Comparison of ENCODE assay signal across 11 cellular contexts in the genomic region with DNA sequence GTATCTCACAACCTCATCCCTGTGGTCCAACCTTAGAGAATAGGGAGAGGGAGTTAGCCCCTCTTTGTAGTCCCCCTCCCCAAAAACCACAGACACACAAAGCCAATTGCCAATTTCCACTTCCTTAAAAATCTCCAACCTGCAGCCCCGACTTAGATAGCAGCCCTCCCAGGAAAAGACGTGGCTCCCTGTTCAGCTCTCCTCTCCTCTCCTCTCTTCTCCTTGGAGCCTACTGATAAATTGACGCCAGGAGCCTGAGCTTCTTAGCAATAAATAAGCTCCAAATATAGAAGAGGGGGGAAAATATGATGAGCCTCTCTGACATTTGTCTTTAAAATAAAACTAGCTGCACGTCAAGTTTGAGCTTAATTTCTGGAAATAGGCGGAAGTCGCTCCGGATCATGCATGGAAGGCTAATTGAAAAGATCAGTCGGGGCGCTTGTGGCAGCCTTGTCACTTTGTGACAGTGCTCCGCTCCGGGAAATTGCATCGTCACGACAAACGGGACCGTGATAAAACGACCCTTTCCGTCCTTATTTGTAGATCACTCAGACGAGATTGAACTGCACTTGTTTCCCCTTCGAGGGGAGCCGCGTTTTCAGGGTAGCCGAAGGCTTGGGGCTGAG. TPM values are rescaled to one million over a fixed set of nuclear protein-coding genes. Genes with fewer than 3 reads are reported as not detected.
DNase-seq lines count a peak whose midpoint lies in the region; ATAC-seq and TF ChIP-seq lines count a peak whose summit lies in the region.
"Had no signal": no experiment of that assay in that cellular context is flagged by ENCODE, and none has a peak within 500 bp of the region (broad histone marks: within the 10 kb centered on the region; RNA-seq: fewer than 3 reads in every experiment).

No MANE protein-coding gene starts in this region.

- WGBS in hepatocyte (ENCODE audit: low lambda C conversion rate, missing lambda C conversion rate): 3% methylated on average over 22 of the region's 22 CpGs

- peak overlapping the region; percentile 27 for H3K4me3 Mint-ChIP-seq in activated CD8-positive, alpha-beta memory T cell treated with anti-CD3 and anti-CD28 coated beads, Interleukin-2, amount 10 ng/mL, durations not matched to agents 7 days and 5 days
- no peak overlapping the region for H3K4me3 Mint-ChIP-seq in activated CD4-positive, alpha-beta memory T cell treated with anti-CD3 and anti-CD28 coated beads, Interleukin-2, amount 10 ng/mL, durations not matched to agents 7 days and 5 days
- peak overlapping the region; percentile 59 for H3K4me3 Mint-ChIP-seq in stimulated activated naive B cell treated with anti-CD40 and anti-IgM and Interleukin-4, amounts not matched to agents 10 μg/mL and 1 μg/mL and 100 μg/mL, for 72 hours

- no peak overlapping the region for H3K27ac ChIP-seq in hepatocyte
- H3K27ac ChIP-seq: epithelial cell of prostate had no signal

- H3K4me1 ChIP-seq in hepatocyte (ENCODE audit: insufficient read depth): peaks cover 12% of the 10 kb centered on the region

- H3K9me2 ChIP-seq in hepatocyte (replicated peaks; ENCODE audit: insufficient read depth): no peaks in the 10 kb centered on the region

- no peak for TF ChIP-seq CTCF in hepatocyte (IDR thresholded peaks at IDR 0.05; ENCODE audit: poor library complexity)

- no peaks in the 10 kb centered on the region for H3K36me3 ChIP-seq in hepatocyte (replicated peaks; ENCODE audit: insufficient read depth, low read depth)

- H4K20me1 ChIP-seq in hepatocyte (ENCODE audit: insufficient read depth, poor library complexity, severe bottlenecking): no peaks in the 10 kb centered on the region

- H3K27me3 ChIP-seq in hepatocyte: peaks cover 100% of the 10 kb centered on the region

- ATAC-seq in activated CD8-positive, alpha-beta memory T cell treated with anti-CD3 and anti-CD28 coated beads, Interleukin-2, amount 10 ng/mL, durations not matched to agents 7 days and 5 days: no peak
- ATAC-seq in stimulated activated naive B cell treated with anti-CD40 and anti-IgM and Interleukin-4, amounts not matched to agents 10 μg/mL and 1 μg/mL and 100 μg/mL, for 72 hours (replicated peaks): no peak

- CTCF ChIA-PET in activated CD8-positive, alpha-beta memory T cell treated with anti-CD3 and anti-CD28 coated beads, Interleukin-2, amount 10 ng/mL, durations not matched to agents 7 days and 5 days (lab: Charles Lee): no interaction called here
- CTCF ChIA-PET in activated CD4-positive, alpha-beta memory T cell treated with anti-CD3 and anti-CD28 coated beads, Interleukin-2, amount 10 ng/mL, durations not matched to agents 7 days and 5 days (lab: Charles Lee): no interaction called here

- no peak overlapping the region for H3K4me3 ChIP-seq in hepatocyte

- peaks cover 93% of the 10 kb centered on the region for H3K27me3 Mint-ChIP-seq in activated CD8-positive, alpha-beta memory T cell treated with anti-CD3 and anti-CD28 coated beads, Interleukin-2, amount 10 ng/mL, durations not matched to agents 7 days and 5 days
- peaks cover 85% of the 10 kb centered on the region for H3K27me3 Mint-ChIP-seq in activated CD4-positive, alpha-beta memory T cell treated with anti-CD3 and anti-CD28 coated beads, Interleukin-2, amount 10 ng/mL, durations not matched to agents 7 days and 5 days
- peaks cover 81 to 95% of the 10 kb centered on the region in 2 donors for H3K27me3 Mint-ChIP-seq in stimulated activated naive B cell treated with anti-CD40 and anti-IgM and Interleukin-4, amounts not matched to agents 10 μg/mL and 1 μg/mL and 100 μg/mL, for 72 hours

- H3K36me3 Mint-ChIP-seq in activated CD8-positive, alpha-beta memory T cell treated with anti-CD3 and anti-CD28 coated beads, Interleukin-2, amount 10 ng/mL, durations not matched to agents 7 days and 5 days: peaks cover 6% of the 10 kb centered on the region
- peaks cover 24% of the 10 kb centered on the region for H3K36me3 Mint-ChIP-seq in activated CD4-positive, alpha-beta memory T cell treated with anti-CD3 and anti-CD28 coated beads, Interleukin-2, amount 10 ng/mL, durations not matched to agents 7 days and 5 days (ENCODE audit: low read depth)
- H3K36me3 Mint-ChIP-seq in stimulated activated naive B cell treated with anti-CD40 and anti-IgM and Interleukin-4, amounts not matched to agents 10 μg/mL and 1 μg/mL and 100 μg/mL, for 72 hours: peaks cover 16 to 32% of the 10 kb centered on the region in 2 donors

- H3K4me2 ChIP-seq in hepatocyte: peak overlapping the region; percentile 59

- no peak for DNase-seq in activated CD8-positive, alpha-beta memory T cell treated with anti-CD3 and anti-CD28 coated beads, Interleukin-2, amount 10 ng/mL, durations not matched to agents 7 days and 5 days
- DNase-seq in activated CD8-positive, alpha-beta memory T cell treated with anti-CD3 and anti-CD28 coated beads, Interleukin-2, amount 50 U/mL, for 4 hours: no peak
- DNase-seq in activated CD4-positive, alpha-beta memory T cell treated with anti-CD3 and anti-CD28 coated beads, Interleukin-2, amount 10 ng/mL, durations not matched to agents 7 days and 5 days: no peak
- DNase-seq in hepatocyte (ENCODE audit: low spot score): no peak
- DNase-seq in stimulated activated naive B cell treated with anti-CD40 and anti-IgM and Interleukin-4, amounts not matched to agents 10 μg/mL and 1 μg/mL and 100 μg/mL, for 72 hours: no peak
- DNase-seq in putamen (ENCODE audit: low spot score): no peak
- DNase-seq in stimulated activated CD4-positive, alpha-beta T cell treated with anti-CD3 and anti-CD28 coated beads, Interleukin-1b, Interleukin-23, amount 100 ng/mL, for 48 hours: no peak
- no peak for DNase-seq in NCI-H2171 (lab: John Stamatoyannopoulos, UW)
- DNase-seq: NCI-H2029 had no signal

- H3K4me1 Mint-ChIP-seq in activated CD8-positive, alpha-beta memory T cell treated with anti-CD3 and anti-CD28 coated beads, Interleukin-2, amount 10 ng/mL, durations not matched to agents 7 days and 5 days: peaks cover 25% of the 10 kb centered on the region
- peaks cover 25% of the 10 kb centered on the region for H3K4me1 Mint-ChIP-seq in activated CD4-positive, alpha-beta memory T cell treated with anti-CD3 and anti-CD28 coated beads, Interleukin-2, amount 10 ng/mL, durations not matched to agents 7 days and 5 days
- H3K4me1 Mint-ChIP-seq in stimulated activated naive B cell treated with anti-CD40 and anti-IgM and Interleukin-4, amounts not matched to agents 10 μg/mL and 1 μg/mL and 100 μg/mL, for 72 hours: peaks cover 31 to 41% of the 10 kb centered on the region in 2 donors

- no peaks in the 10 kb centered on the region for H3K9me3 ChIP-seq in hepatocyte (ENCODE audit: low read depth)

- POLR2A ChIA-PET in activated CD4-positive, alpha-beta memory T cell treated with anti-CD3 and anti-CD28 coated beads, Interleukin-2, amount 10 ng/mL, durations not matched to agents 7 days and 5 days (lab: Charles Lee): no interaction called here

- peaks cover 3% of the 10 kb centered on the region for H3K9me3 Mint-ChIP-seq in activated CD8-positive, alpha-beta memory T cell treated with anti-CD3 and anti-CD28 coated beads, Interleukin-2, amount 10 ng/mL, durations not matched to agents 7 days and 5 days (ENCODE audit: low read depth)
- peaks cover 6% of the 10 kb centered on the region for H3K9me3 Mint-ChIP-seq in activated CD4-positive, alpha-beta memory T cell treated with anti-CD3 and anti-CD28 coated beads, Interleukin-2, amount 10 ng/mL, durations not matched to agents 7 days and 5 days
- peaks cover 22 to 35% of the 10 kb centered on the region in 2 donors for H3K9me3 Mint-ChIP-seq in stimulated activated naive B cell treated with anti-CD40 and anti-IgM and Interleukin-4, amounts not matched to agents 10 μg/mL and 1 μg/mL and 100 μg/mL, for 72 hours

- H2AFZ ChIP-seq in hepatocyte: peak overlapping the region; percentile 19

- peak overlapping the region; percentile 42 for H3K27ac Mint-ChIP-seq in activated CD8-positive, alpha-beta memory T cell treated with anti-CD3 and anti-CD28 coated beads, Interleukin-2, amount 10 ng/mL, durations not matched to agents 7 days and 5 days
- peak overlapping the region; percentile 38 for H3K27ac Mint-ChIP-seq in activated CD4-positive, alpha-beta memory T cell treated with anti-CD3 and anti-CD28 coated beads, Interleukin-2, amount 10 ng/mL, durations not matched to agents 7 days and 5 days
- peak overlapping the region; percentile 92 for H3K27ac Mint-ChIP-seq in stimulated activated naive B cell treated with anti-CD40 and anti-IgM and Interleukin-4, amounts not matched to agents 10 μg/mL and 1 μg/mL and 100 μg/mL, for 72 hours

- no peaks in the 10 kb centered on the region for H3K79me2 ChIP-seq in hepatocyte

RNA-seq across cellular contexts. Expression of a gene that starts 7.2 kb away (rescaled TPM):
- not detected for total RNA-seq in activated CD8-positive, alpha-beta memory T cell treated with anti-CD3 and anti-CD28 coated beads, Interleukin-2, amount 10 ng/mL, durations not matched to agents 7 days and 5 days
- total RNA-seq in activated CD4-positive, alpha-beta memory T cell treated with anti-CD3 and anti-CD28 coated beads, Interleukin-2, amount 10 ng/mL, durations not matched to agents 7 days and 5 days: not detected
- 0.12 and 0.70 TPM in 2 replicates for total RNA-seq in hepatocyte
- polyA plus RNA-seq in hepatocyte: 0.21 TPM in 1 of 2 replicates, not detected in the other
- total RNA-seq: OCI-LY7 had no signal

Comparison
In these comparisons a context has a peak if more than half of its experiments do, and no peak if none do; other contexts are left out.
1. H3K27ac Mint-ChIP-seq: peak in every context shown above with its lines; median percentile 92 in stimulated activated naive B cell treated with anti-CD40 and anti-IgM and Interleukin-4, amounts not matched to agents 10 μg/mL and 1 μg/mL and 100 μg/mL, for 72 hours; 42 in activated CD8-positive, alpha-beta memory T cell treated with anti-CD3 and anti-CD28 coated beads, Interleukin-2, amount 10 ng/mL, durations not matched to agents 7 days and 5 days; 38 in activated CD4-positive, alpha-beta memory T cell treated with anti-CD3 and anti-CD28 coated beads, Interleukin-2, amount 10 ng/mL, durations not matched to agents 7 days and 5 days.